In the genomic region with DNA sequence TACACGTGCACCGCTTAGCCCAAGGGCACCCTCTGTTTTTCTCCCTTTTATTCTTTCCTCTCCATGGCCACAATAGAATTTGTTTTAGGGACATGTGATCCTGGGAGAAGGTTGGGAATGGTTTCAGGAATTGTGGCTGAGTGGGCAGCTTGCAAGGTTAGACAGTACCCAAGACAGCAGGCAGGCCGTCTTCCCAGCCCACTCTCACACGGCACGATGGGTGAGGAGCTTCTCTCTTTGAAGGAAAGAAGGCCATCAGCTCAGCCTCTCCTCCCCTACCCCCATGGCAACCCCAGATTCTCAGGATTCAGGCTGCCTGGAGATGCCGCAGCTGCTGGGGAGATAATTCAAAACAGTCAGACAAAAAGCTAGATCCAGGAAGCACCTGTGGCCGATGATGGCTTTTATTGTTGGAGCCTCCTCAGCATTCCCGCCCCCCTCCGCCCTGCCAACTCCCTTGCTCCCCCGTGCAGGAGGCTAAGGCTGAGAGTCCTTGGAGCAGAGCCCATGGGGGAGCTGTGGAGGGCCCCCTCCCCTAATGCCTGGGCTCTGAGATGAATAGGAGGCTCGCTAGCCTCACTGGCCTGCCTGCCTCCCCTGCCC, we compare ENCODE assay signal across 2 cellular contexts.
TF ChIP-seq lines count a peak whose summit lies in the region.

No MANE protein-coding gene starts in this region.

TF ChIP-seq in SK-N-SH, 30 proteins besides CTCF, POLR2A, EP300 and RAD21:
- TF ChIP-seq ELF1 (IDR thresholded peaks at IDR 0.05) (no peak), GABPA (IDR thresholded peaks at IDR 0.05; ENCODE audit: low read depth) (no peak), TCF12 (IDR thresholded peaks at IDR 0.05) (no peak)

TF ChIP-seq in SK-N-SH treated with all-trans-retinoic acid at 6 μM for 48 hours, 23 proteins besides CTCF, POLR2A, EP300 and RAD21:
- no peak for TF ChIP-seq TCF4 (CRISPR knock-in tag; IDR thresholded peaks at IDR 0.05; ENCODE audit: borderline replicate concordance)
- no peak for TF ChIP-seq OSR1 (CRISPR knock-in tag; IDR thresholded peaks at IDR 0.05)
